ENCODE assay signal across 24 cellular contexts in genomic region chr2:152792973-152793372, GRCh38.
"Had no signal": no experiment of that assay in that cellular context is flagged by ENCODE, and none has a peak within 500 bp of the region (broad histone marks: within the 10 kb centered on the region; RNA-seq: fewer than 3 reads in every experiment).

No MANE protein-coding gene starts in this region.

- H3K36me3 Mint-ChIP-seq: activated naive CD4-positive, alpha-beta T cell treated with anti-CD3 and anti-CD28 coated beads, Interleukin-2, amount 50 U/mL, for 72 hours; IgD-negative memory B cell had no signal

- H3K4me2 ChIP-seq: PC-9 had no signal

- H3K9me3 Mint-ChIP-seq: activated naive CD4-positive, alpha-beta T cell treated with anti-CD3 and anti-CD28 coated beads, Interleukin-2, amount 50 U/mL, for 72 hours; activated naive CD8-positive, alpha-beta T cell treated with anti-CD3 and anti-CD28 coated beads, Interleukin-2, amount 50 U/mL, for 24 hours; T-helper 1 cell treated with Interleukin-12 subunit alpha and Interleukin-12 subunit beta and Interleukin-4 antibody, amounts not matched to agents 30 μg/mL and 1 μg/mL, for 36 hours had no signal

- DNase-seq: activated CD4-positive, alpha-beta T cell treated with anti-CD3 and anti-CD28 coated beads for 48 hours; activated CD4-positive, alpha-beta T cell treated with anti-CD3 and anti-CD28 coated beads, Interleukin-2, amount 50 U/mL, for 4 hours; activated CD4-positive, CD25-positive, alpha-beta regulatory T cell treated with anti-CD3 and anti-CD28 coated beads, Interleukin-2, amount 50 U/mL, for 72 hours; activated CD8-positive, alpha-beta memory T cell treated with anti-CD3 and anti-CD28 coated beads, Interleukin-2, amount 50 U/mL, for 48 hours; activated CD8-positive, alpha-beta T cell treated with anti-CD3 and anti-CD28 coated beads, Interleukin-2, amount 10 ng/mL, durations not matched to agents 7 days and 5 days; activated effector memory CD4-positive, alpha-beta T cell treated with anti-CD3 and anti-CD28 coated beads, Interleukin-2, amount 50 U/mL, for 16 hours; activated naive CD4-positive, alpha-beta T cell treated with Interleukin-2 at 50 U/mL for 16 hours; activated naive CD8-positive, alpha-beta T cell treated with anti-CD3 and anti-CD28 coated beads, Interleukin-2, amount 50 U/mL, for 24 hours; activated T-cell treated with anti-CD3 and anti-CD28 coated beads, Interleukin-2, amount 50 U/mL, for 1 hour; amygdala; brain microvascular endothelial cell; KG1; NCI-H1092 treated with DMSO at 0.1 percent for 48 hours; NCI-H1417 treated with DMSO at 0.1 percent for 48 hours; NCI-H1694; NCI-H2029; NCI-H2107; NCI-H510A treated with DMSO at 0.1 percent for 48 hours; NCI-H69; PC-9; SHP77 treated with DMSO at 0.1 percent for 48 hours had no signal

- H3K27me3 Mint-ChIP-seq: activated naive CD8-positive, alpha-beta T cell treated with anti-CD3 and anti-CD28 coated beads, Interleukin-2, amount 50 U/mL, for 24 hours; IgD-negative memory B cell had no signal

- ATAC-seq: activated CD8-positive, alpha-beta T cell treated with anti-CD3 and anti-CD28 coated beads, Interleukin-2, amount 10 ng/mL, durations not matched to agents 7 days and 5 days; activated naive CD4-positive, alpha-beta T cell treated with anti-CD3 and anti-CD28 coated beads, Interleukin-2, amount 50 U/mL, for 72 hours; activated naive CD8-positive, alpha-beta T cell treated with anti-CD3 and anti-CD28 coated beads, Interleukin-2, amount 50 U/mL, for 24 hours had no signal

- H3K4me3 ChIP-seq: PC-9 had no signal

- H3K4me1 Mint-ChIP-seq: activated naive CD8-positive, alpha-beta T cell treated with anti-CD3 and anti-CD28 coated beads, Interleukin-2, amount 50 U/mL, for 24 hours; IgD-negative memory B cell had no signal

- H3K4me3 Mint-ChIP-seq: activated CD8-positive, alpha-beta T cell treated with anti-CD3 and anti-CD28 coated beads, Interleukin-2, amount 10 ng/mL, durations not matched to agents 7 days and 5 days; activated naive CD8-positive, alpha-beta T cell treated with anti-CD3 and anti-CD28 coated beads, Interleukin-2, amount 50 U/mL, for 24 hours; IgD-negative memory B cell; T-helper 1 cell treated with Interleukin-12 subunit alpha and Interleukin-12 subunit beta and Interleukin-4 antibody, amounts not matched to agents 30 μg/mL and 1 μg/mL, for 36 hours had no signal

- H2AFZ ChIP-seq: PC-9 had no signal

- H3K27me3 ChIP-seq: brain microvascular endothelial cell had no signal

- H3K36me3 ChIP-seq: brain microvascular endothelial cell had no signal

- H3K27ac Mint-ChIP-seq: activated CD8-positive, alpha-beta T cell treated with anti-CD3 and anti-CD28 coated beads, Interleukin-2, amount 10 ng/mL, durations not matched to agents 7 days and 5 days; activated naive CD8-positive, alpha-beta T cell treated with anti-CD3 and anti-CD28 coated beads, Interleukin-2, amount 50 U/mL, for 24 hours; IgD-negative memory B cell; T-helper 1 cell treated with Interleukin-12 subunit alpha and Interleukin-12 subunit beta and Interleukin-4 antibody, amounts not matched to agents 30 μg/mL and 1 μg/mL, for 36 hours had no signal

- H3K27ac ChIP-seq: brain microvascular endothelial cell, PC-9 had no signal
